In genomic region chr1:114033219-114033706, GRCh38 we compare ENCODE assay signal across 8 cellular contexts. TPM values are rescaled to one million over a fixed set of nuclear protein-coding genes. Genes with fewer than 3 reads are reported as not detected.
A peak's percentile ranks its signal among the peaks of the same experiment; 100 is the strongest.
DNase-seq lines count a peak whose midpoint lies in the region; ATAC-seq and TF ChIP-seq lines count a peak whose summit lies in the region.

No MANE protein-coding gene starts in this region.

- no peaks in the 10 kb centered on the region for H3K9me3 ChIP-seq in right cardiac atrium (ENCODE audit: control insufficient read depth, low read length)
- no peaks in the 10 kb centered on the region for H3K9me3 ChIP-seq in fibroblast of lung (ENCODE audit: control insufficient read depth, insufficient read depth, low read depth, low read length)
- no peaks in the 10 kb centered on the region for H3K9me3 ChIP-seq in tibial artery

- 29% methylated on average over 5 of the region's 5 CpGs for WGBS in right cardiac atrium

- H3K27me3 ChIP-seq in right cardiac atrium (ENCODE audit: control insufficient read depth, insufficient read depth) (no peaks in the 10 kb centered on the region), fibroblast of lung (ENCODE audit: control insufficient read depth, insufficient read depth, low read length) (no peaks in the 10 kb centered on the region), tibial artery (no peaks in the 10 kb centered on the region)

- peak overlapping the region; percentile 62 for H3K4me2 ChIP-seq in fibroblast of lung (ENCODE audit: extremely low read depth, insufficient read depth, low read length)

- no peaks in the 10 kb centered on the region for H3K79me2 ChIP-seq in fibroblast of lung (ENCODE audit: control insufficient read depth, insufficient read depth, low read length)

- DNase-seq in Right ventricle myocardium superior = no peak
- no peak for DNase-seq in right cardiac atrium
- peak; percentile 52 for DNase-seq in NCI-H524 treated with DMSO at 0.1 percent for 48 hours (lab: John Stamatoyannopoulos, UW)
- DNase-seq in fibroblast of lung (ENCODE audit: low read depth in 2 of 2) = peak in 1 of 2 donors; percentile 8
- no peak for DNase-seq in tibial artery
- no peak for DNase-seq in putamen (ENCODE audit: low spot score)
- DNase-seq in stimulated activated CD4-positive, alpha-beta T cell treated with anti-CD3 and anti-CD28 coated beads, Interleukin-2, amount 100 ng/mL, for 48 hours = no peak

- no peak overlapping the region for H3K4me3 ChIP-seq in right cardiac atrium (ENCODE audit: low read length)
- no peak overlapping the region for H3K4me3 ChIP-seq in fibroblast of lung (replicated peaks in 1 of 4; ENCODE audit: control extremely low read depth in 1 of 4, insufficient read depth in 1 of 4, low read depth in 3 of 4, low read length in 4 of 4)
- no peak overlapping the region for H3K4me3 ChIP-seq in tibial artery

- intact Hi-C loops in Right ventricle myocardium superior (cut with DNase I) (no loop called here), right cardiac atrium (cut with DNase I) (no loop called here), tibial artery (cut with DNase I; ENCODE audit: low total_unique reads) (no loop called here)

- H3K4me1 ChIP-seq in right cardiac atrium (ENCODE audit: control insufficient read depth, insufficient read depth, low read length) = no peaks in the 10 kb centered on the region
- no peaks in the 10 kb centered on the region for H3K4me1 ChIP-seq in fibroblast of lung (ENCODE audit: control insufficient read depth, extremely low read depth, insufficient read depth, low read length)
- no peaks in the 10 kb centered on the region for H3K4me1 ChIP-seq in tibial artery

- H3K36me3 ChIP-seq in fibroblast of lung (ENCODE audit: control insufficient read depth, insufficient read depth, low read length) (no peaks in the 10 kb centered on the region), tibial artery (no peaks in the 10 kb centered on the region)

- ATAC-seq in Right ventricle myocardium superior (ENCODE audit: poor library complexity) (peak; percentile 36), right cardiac atrium (no peak), GM19324 (IDR thresholded peaks at IDR 0.05; ENCODE audit: low FRiP score, unreplicated experiment) (no peak)

- no peak overlapping the region for H3K9ac ChIP-seq in fibroblast of lung (ENCODE audit: insufficient read depth, low read length)

- H4K20me1 ChIP-seq in fibroblast of lung (ENCODE audit: control insufficient read depth, extremely low read depth, insufficient read depth, low read length) = no peaks in the 10 kb centered on the region

- H3K27ac ChIP-seq in right cardiac atrium (ENCODE audit: low read length) = no peak overlapping the region
- no peak overlapping the region for H3K27ac ChIP-seq in fibroblast of lung (ENCODE audit: insufficient read depth, low read length)
- H3K27ac ChIP-seq in tibial artery = no peak overlapping the region

- TF ChIP-seq CTCF in fibroblast of lung (conservative IDR thresholded peaks at IDR 0.05 in 1 of 2, IDR thresholded peaks at IDR 0.05 in 1 of 2; ENCODE audit: low read depth in 1 of 2, low read length in 2 of 2) (peak; percentile 32 to 46), tibial artery (IDR thresholded peaks at IDR 0.05) (peak; percentile 12 to 16)

- no peak overlapping the region for H2AFZ ChIP-seq in fibroblast of lung (ENCODE audit: low read length)

RNA-seq across cellular contexts. Expression of gene OLFML3, which starts 54.0 kb away (rescaled TPM):
- 10.9 TPM for total RNA-seq in Right ventricle myocardium superior
- 10 to 100 TPM; 25.8 to 33.9 (median 31.6) TPM for total RNA-seq in right cardiac atrium
- 27.5 TPM for polyA plus RNA-seq in right cardiac atrium
- 68.0 and 78.8 TPM in 2 replicates for total RNA-seq in fibroblast of lung
- polyA plus RNA-seq in fibroblast of lung = 133 and 163 TPM in 2 replicates
- 157 and 189 TPM in 2 replicates for polyA plus RNA-seq in fibroblast of lung (2012)
- polyA minus RNA-seq in fibroblast of lung (ENCODE audit: low replicate concordance) = 113 and 130 TPM in 2 replicates
